15 cellular contexts compared by ENCODE assay signal in genomic region chr19:35327642-35328041, GRCh38. TPM values are rescaled to one million over a fixed set of nuclear protein-coding genes. Genes with fewer than 3 reads are reported as not detected.
DNase-seq lines count a peak whose midpoint lies in the region; FAIRE-seq and TF ChIP-seq lines count a peak whose summit lies in the region.
"Had no signal": no experiment of that assay in that cellular context is flagged by ENCODE, and none has a peak within 500 bp of the region (broad histone marks: within the 10 kb centered on the region; RNA-seq: fewer than 3 reads in every experiment).

No MANE protein-coding gene starts in this region.

- H3K9me1 ChIP-seq in keratinocyte (ENCODE audit: control insufficient read depth, extremely low read depth, insufficient read depth, low read length): no peaks in the 10 kb centered on the region

- peak; percentile 54 for TF ChIP-seq CTCF in GM13977 (IDR thresholded peaks at IDR 0.05; ENCODE audit: extremely low read depth, insufficient read depth, missing control alignments)
- peak; percentile 15 to 52 (median 30) for TF ChIP-seq CTCF in keratinocyte (optimal IDR thresholded peaks at IDR 0.05 in 1 of 3, IDR thresholded peaks at IDR 0.05 in 1 of 3, conservative IDR thresholded peaks at IDR 0.05 in 1 of 3; ENCODE audit: extremely low read depth in 1 of 3, insufficient read depth in 2 of 3, low read length in 3 of 3)
- no peak for TF ChIP-seq CTCF in transverse colon (IDR thresholded peaks at IDR 0.05)

- H3K36me3 ChIP-seq in keratinocyte (ENCODE audit: control insufficient read depth in 2 of 2, extremely low read depth in 1 of 2, insufficient read depth in 2 of 2, low read length in 2 of 2) (no peaks in the 10 kb centered on the region), transverse colon (no peaks in the 10 kb centered on the region)
- H3K36me3 ChIP-seq: ascending aorta, HAP-1, sigmoid colon had no signal

- peak; percentile 9 for DNase-seq in COLO668 (lab: John Stamatoyannopoulos, UW; ENCODE audit: unreplicated experiment)
- no peak for DNase-seq in GM13977 (ENCODE audit: low spot score)
- peak; percentile 59 for DNase-seq in SK-MEL-5 (ENCODE audit: low read depth, low spot score)
- DNase-seq in keratinocyte (ENCODE audit: low read depth, low spot score): no peak
- no peak for DNase-seq in transverse colon
- DNase-seq in activated CD4-positive, alpha-beta memory T cell treated with anti-CD3 and anti-CD28 coated beads for 36 hours: no peak
- no peak for DNase-seq in NCI-H1694 treated with DMSO at 0.1 percent for 48 hours (lab: John Stamatoyannopoulos, UW)
- no peak for DNase-seq in ACHN
- DNase-seq: KG1, sigmoid colon had no signal

- no peak overlapping the region for H3K27ac ChIP-seq in keratinocyte (ENCODE audit: control insufficient read depth, insufficient read depth, low read length)
- H3K27ac ChIP-seq in transverse colon: no peak overlapping the region
- H3K27ac ChIP-seq: ascending aorta, sigmoid colon had no signal

- H3K4me1 Mint-ChIP-seq in activated CD4-positive, alpha-beta memory T cell treated with anti-CD3 and anti-CD28 coated beads for 36 hours (ENCODE audit: low read depth): peaks cover 4% of the 10 kb centered on the region

- peaks cover 11% of the 10 kb centered on the region for H3K27me3 Mint-ChIP-seq in activated CD4-positive, alpha-beta memory T cell treated with anti-CD3 and anti-CD28 coated beads for 36 hours

- POLR2A ChIA-PET in activated CD4-positive, alpha-beta memory T cell treated with anti-CD3 and anti-CD28 coated beads for 36 hours (lab: Charles Lee): no interaction called here

- H3K79me2 ChIP-seq in keratinocyte (ENCODE audit: control insufficient read depth, insufficient read depth, low read length): no peaks in the 10 kb centered on the region

- no peaks in the 10 kb centered on the region for H4K20me1 ChIP-seq in keratinocyte (ENCODE audit: control insufficient read depth, extremely low read depth, insufficient read depth, low read length)

- H3K4me2 ChIP-seq in keratinocyte (ENCODE audit: control insufficient read depth, extremely low read depth, insufficient read depth, low read depth, low read length): no peak overlapping the region

- 43 to 74% methylated on average over 4 of the region's 4 CpGs for WGBS in transverse colon (ENCODE audit: low coverage in 1 of 2), 2 donors

- H3K4me1 ChIP-seq in keratinocyte (ENCODE audit: control insufficient read depth, extremely low read depth, insufficient read depth, low read length) (no peaks in the 10 kb centered on the region), transverse colon (no peaks in the 10 kb centered on the region)
- H3K4me1 ChIP-seq: ascending aorta, HAP-1, sigmoid colon had no signal

- in situ Hi-C loops in GM13977 (cut with MboI; ENCODE audit: low pct_unique_long_range_greater_than_20kb, low sequenced_read_pairs, unreplicated experiment) (no loop called here), SK-MEL-5 (cut with HindIII; ENCODE audit: low pct_unique_long_range_greater_than_20kb, low sequenced_read_pairs) (no loop called here), transverse colon (cut with MboI; ENCODE audit: low pct_ligation_motif_present in 1 of 4, low pct_unique_long_range_greater_than_20kb in 1 of 4, low sequenced_read_pairs in 3 of 4) (no loop called here), ACHN (cut with HindIII; ENCODE audit: low pct_ligation_motif_present, low pct_unique_long_range_greater_than_20kb, low sequenced_read_pairs) (no loop called here)

- no peak overlapping the region for H3K9ac ChIP-seq in keratinocyte (ENCODE audit: control insufficient read depth, extremely low read depth, insufficient read depth, low read length)

- no peak overlapping the region for H3K4me3 ChIP-seq in keratinocyte (ENCODE audit: control insufficient read depth in 2 of 3, extremely low read depth in 1 of 3, insufficient read depth in 2 of 3, low read depth in 1 of 3, low read length in 3 of 3)
- H3K4me3 ChIP-seq in transverse colon: no peak overlapping the region
- H3K4me3 ChIP-seq: ascending aorta, HAP-1, sigmoid colon had no signal

- intact Hi-C loops in transverse colon (cut with DNase I; ENCODE audit: low total_unique reads): no loop called here
- intact Hi-C loops in activated CD4-positive, alpha-beta memory T cell treated with anti-CD3 and anti-CD28 coated beads for 36 hours (cut with micrococcal nuclease): no loop called here

- FAIRE-seq in keratinocyte (lab: Jason Lieb, UNC): no peak
- FAIRE-seq: endometrium had no signal

- H3K9me3 ChIP-seq in keratinocyte (ENCODE audit: control insufficient read depth, low read depth, low read length): no peaks in the 10 kb centered on the region
- H3K9me3 ChIP-seq in transverse colon: no peaks in the 10 kb centered on the region
- H3K9me3 ChIP-seq: ascending aorta, HAP-1, sigmoid colon had no signal

- H3K27me3 ChIP-seq in keratinocyte (ENCODE audit: control insufficient read depth, extremely low read depth, insufficient read depth, low read length): peaks cover 3% of the 10 kb centered on the region
- H3K27me3 ChIP-seq in transverse colon: peaks cover 22% of the 10 kb centered on the region
- H3K27me3 ChIP-seq: ascending aorta had no signal

- H3K27ac Mint-ChIP-seq in activated CD4-positive, alpha-beta memory T cell treated with anti-CD3 and anti-CD28 coated beads for 36 hours: no peak overlapping the region

- no peak overlapping the region for H2AFZ ChIP-seq in keratinocyte (ENCODE audit: control insufficient read depth, low read length)

- CTCF ChIA-PET in activated CD4-positive, alpha-beta memory T cell treated with anti-CD3 and anti-CD28 coated beads for 36 hours (lab: Charles Lee): no interaction called here

- no peaks in the 10 kb centered on the region for H3K36me3 Mint-ChIP-seq in activated CD4-positive, alpha-beta memory T cell treated with anti-CD3 and anti-CD28 coated beads for 36 hours

- no peak for TF ChIP-seq EP300 in transverse colon (IDR thresholded peaks at IDR 0.05; ENCODE audit: low read depth)

- dilution Hi-C loops in keratinocyte (cut with MboI; ENCODE audit: extremely low pct_ligation_motif_present, low sequenced_read_pairs): no loop called here

- H3K4me3 Mint-ChIP-seq in activated CD4-positive, alpha-beta memory T cell treated with anti-CD3 and anti-CD28 coated beads for 36 hours: no peak overlapping the region

- no peak for TF ChIP-seq POLR2A in transverse colon (IDR thresholded peaks at IDR 0.05)

- no peaks in the 10 kb centered on the region for H3K9me3 Mint-ChIP-seq in activated CD4-positive, alpha-beta memory T cell treated with anti-CD3 and anti-CD28 coated beads for 36 hours

RNA-seq across cellular contexts. Expression of gene CD22, which starts 1.3 kb away (rescaled TPM):
- 4.4 and 5.5 TPM in 2 replicates for total RNA-seq in SK-MEL-5 (2014; rRNA removed; shearing (Covaris generic))
- 10.1 and 12.8 TPM in 2 replicates for polyA plus RNA-seq in SK-MEL-5 (2015; cell fraction: cytosol; rRNA removed)
- 47.1 and 52.2 TPM in 2 replicates for polyA plus RNA-seq in SK-MEL-5 (2015; cell fraction: nucleus; rRNA removed)
- 0.06 to 0.42 TPM (median 0.26 TPM) in 3 replicates for polyA plus RNA-seq in keratinocyte
- polyA plus RNA-seq in keratinocyte (2011; ENCODE audit: low read depth): not detected
- polyA plus RNA-seq in keratinocyte (2011; cell fraction: cytosol; rRNA removed): 0.25 TPM in 1 of 2 replicates, not detected in the other
- polyA plus RNA-seq in keratinocyte (2011; cell fraction: nucleus; rRNA removed): 0.10 and 0.27 TPM in 2 replicates
- polyA plus RNA-seq in keratinocyte (2012; ENCODE audit: low replicate concordance): 0.15 TPM in 1 of 2 replicates, not detected in the other
- polyA minus RNA-seq in keratinocyte: 0.74 TPM in 1 of 3 replicates, not detected in the others
- not detected for polyA minus RNA-seq in keratinocyte (2011; cell fraction: cytosol; rRNA and poly(A)+ RNA removed)
- 1.3 TPM in 1 of 2 replicates, not detected in the other for polyA minus RNA-seq in keratinocyte (2011; cell fraction: nucleus; rRNA and poly(A)+ RNA removed)
- 10 to 100 TPM in 2 of 4 donors, 1 to 10 TPM in 1, not detected in 1; 4.4 to 27.7 (median 21.1) TPM for total RNA-seq in transverse colon
- 1 to 10 TPM in 1 of 2 experiments, under 1 TPM in 1; 0.75 to 1.2 TPM for total RNA-seq in activated CD4-positive, alpha-beta memory T cell treated with anti-CD3 and anti-CD28 coated beads for 36 hours

RNA-seq across cellular contexts. Expression of gene FFAR1, which starts 20.1 kb away (rescaled TPM):
- total RNA-seq in SK-MEL-5 (2014; rRNA removed; shearing (Covaris generic)): not detected in 2 replicates
- 0.12 TPM in 1 of 2 replicates, not detected in the other for polyA plus RNA-seq in SK-MEL-5 (2015; cell fraction: cytosol; rRNA removed)
- not detected in 2 replicates for polyA plus RNA-seq in SK-MEL-5 (2015; cell fraction: nucleus; rRNA removed)
- not detected in 3 replicates for polyA plus RNA-seq in keratinocyte
- not detected for polyA plus RNA-seq in keratinocyte (2011; ENCODE audit: low read depth)
- not detected in 2 replicates for polyA plus RNA-seq in keratinocyte (2011; cell fraction: cytosol; rRNA removed)
- not detected in 2 replicates for polyA plus RNA-seq in keratinocyte (2011; cell fraction: nucleus; rRNA removed)
- polyA plus RNA-seq in keratinocyte (2012; ENCODE audit: low replicate concordance): not detected in 2 replicates
- polyA minus RNA-seq in keratinocyte: not detected in 3 replicates
- not detected for polyA minus RNA-seq in keratinocyte (2011; cell fraction: cytosol; rRNA and poly(A)+ RNA removed)
- not detected in 2 replicates for polyA minus RNA-seq in keratinocyte (2011; cell fraction: nucleus; rRNA and poly(A)+ RNA removed)
- total RNA-seq in transverse colon: under 1 TPM in 1 of 4 donors, not detected in 3; 0.32 TPM
- total RNA-seq in activated CD4-positive, alpha-beta memory T cell treated with anti-CD3 and anti-CD28 coated beads for 36 hours: under 1 TPM in 1 of 2 experiments, not detected in 1; 0.12 TPM
- total RNA-seq: ascending aorta, sigmoid colon, urinary bladder had no signal
- polyA plus RNA-seq: urinary bladder had no signal

RNA-seq across cellular contexts. Expression of gene FFAR3, which starts 30.6 kb away (rescaled TPM):
- total RNA-seq in SK-MEL-5 (2014; rRNA removed; shearing (Covaris generic)): not detected in 2 replicates
- 0.24 TPM in 1 of 2 replicates, not detected in the other for polyA plus RNA-seq in SK-MEL-5 (2015; cell fraction: cytosol; rRNA removed)
- not detected in 2 replicates for polyA plus RNA-seq in SK-MEL-5 (2015; cell fraction: nucleus; rRNA removed)
- not detected in 3 replicates for polyA plus RNA-seq in keratinocyte
- not detected for polyA plus RNA-seq in keratinocyte (2011; ENCODE audit: low read depth)
- polyA plus RNA-seq in keratinocyte (2011; cell fraction: cytosol; rRNA removed): not detected in 2 replicates
- not detected in 2 replicates for polyA plus RNA-seq in keratinocyte (2011; cell fraction: nucleus; rRNA removed)
- not detected in 2 replicates for polyA plus RNA-seq in keratinocyte (2012; ENCODE audit: low replicate concordance)
- polyA minus RNA-seq in keratinocyte: not detected in 3 replicates
- polyA minus RNA-seq in keratinocyte (2011; cell fraction: cytosol; rRNA and poly(A)+ RNA removed): not detected
- polyA minus RNA-seq in keratinocyte (2011; cell fraction: nucleus; rRNA and poly(A)+ RNA removed): not detected in 2 replicates
- under 1 TPM in 1 of 4 donors, not detected in 3; 0.27 TPM for total RNA-seq in transverse colon
- total RNA-seq in activated CD4-positive, alpha-beta memory T cell treated with anti-CD3 and anti-CD28 coated beads for 36 hours: 1 to 10 TPM; 1.1 TPM
- total RNA-seq: ascending aorta had no signal

RNA-seq across cellular contexts. Expression of gene MAG, which starts 35.7 kb away (rescaled TPM):
- total RNA-seq in SK-MEL-5 (2014; rRNA removed; shearing (Covaris generic)): not detected in 2 replicates
- polyA plus RNA-seq in SK-MEL-5 (2015; cell fraction: cytosol; rRNA removed): 0.13 TPM in 1 of 2 replicates, not detected in the other
- polyA plus RNA-seq in SK-MEL-5 (2015; cell fraction: nucleus; rRNA removed): not detected in 2 replicates
- not detected in 3 replicates for polyA plus RNA-seq in keratinocyte
- not detected for polyA plus RNA-seq in keratinocyte (2011; ENCODE audit: low read depth)
- not detected in 2 replicates for polyA plus RNA-seq in keratinocyte (2011; cell fraction: cytosol; rRNA removed)
- polyA plus RNA-seq in keratinocyte (2011; cell fraction: nucleus; rRNA removed): not detected in 2 replicates
- not detected in 2 replicates for polyA plus RNA-seq in keratinocyte (2012; ENCODE audit: low replicate concordance)
- not detected in 3 replicates for polyA minus RNA-seq in keratinocyte
- polyA minus RNA-seq in keratinocyte (2011; cell fraction: cytosol; rRNA and poly(A)+ RNA removed): not detected
- not detected in 2 replicates for polyA minus RNA-seq in keratinocyte (2011; cell fraction: nucleus; rRNA and poly(A)+ RNA removed)
- total RNA-seq in transverse colon: not detected
- total RNA-seq in activated CD4-positive, alpha-beta memory T cell treated with anti-CD3 and anti-CD28 coated beads for 36 hours: under 1 TPM; 0.43 to 0.44 TPM
- total RNA-seq: ascending aorta, mononuclear cell had no signal

RNA-seq across cellular contexts. Expression of gene GPR42, which starts 43.2 kb away (rescaled TPM):
- not detected in 2 replicates for total RNA-seq in SK-MEL-5 (2014; rRNA removed; shearing (Covaris generic))
- not detected in 2 replicates for polyA plus RNA-seq in SK-MEL-5 (2015; cell fraction: cytosol; rRNA removed)
- not detected in 2 replicates for polyA plus RNA-seq in SK-MEL-5 (2015; cell fraction: nucleus; rRNA removed)
- not detected in 3 replicates for polyA plus RNA-seq in keratinocyte
- polyA plus RNA-seq in keratinocyte (2011; ENCODE audit: low read depth): not detected
- polyA plus RNA-seq in keratinocyte (2011; cell fraction: cytosol; rRNA removed): not detected in 2 replicates
- polyA plus RNA-seq in keratinocyte (2011; cell fraction: nucleus; rRNA removed): not detected in 2 replicates
- not detected in 2 replicates for polyA plus RNA-seq in keratinocyte (2012; ENCODE audit: low replicate concordance)
- polyA minus RNA-seq in keratinocyte: not detected in 3 replicates
- not detected for polyA minus RNA-seq in keratinocyte (2011; cell fraction: cytosol; rRNA and poly(A)+ RNA removed)
- not detected in 2 replicates for polyA minus RNA-seq in keratinocyte (2011; cell fraction: nucleus; rRNA and poly(A)+ RNA removed)
- not detected for total RNA-seq in transverse colon
- under 1 TPM in 1 of 2 experiments, not detected in 1; 0.17 TPM for total RNA-seq in activated CD4-positive, alpha-beta memory T cell treated with anti-CD3 and anti-CD28 coated beads for 36 hours
- total RNA-seq: ascending aorta, urinary bladder had no signal

Comparison
In these comparisons a context has a peak if more than half of its experiments do, and no peak if none do; other contexts are left out.
1. DNase-seq: peak in COLO668 (single experiment) and SK-MEL-5 (single experiment); none in GM13977 (single experiment), keratinocyte (single experiment), transverse colon (single experiment), activated CD4-positive, alpha-beta memory T cell treated with anti-CD3 and anti-CD28 coated beads for 36 hours (single experiment), NCI-H1694 treated with DMSO at 0.1 percent for 48 hours (single experiment) and ACHN (single experiment).
2. CTCF ChIP-seq: peak in GM13977 (single experiment) and keratinocyte (3 of 3); none in transverse colon (0 of 5).